ENCODE assay signal across 13 cellular contexts in genomic region chr14:80636071-80636470, GRCh38.
A peak's percentile ranks its signal among the peaks of the same experiment; 100 is the strongest.
DNase-seq lines count a peak whose midpoint lies in the region; ATAC-seq, FAIRE-seq and TF ChIP-seq lines count a peak whose summit lies in the region.
"Had no signal": no experiment of that assay in that cellular context is flagged by ENCODE, and none has a peak within 500 bp of the region (broad histone marks: within the 10 kb centered on the region; RNA-seq: fewer than 3 reads in every experiment).

No MANE protein-coding gene starts in this region.

- no peak for ATAC-seq in HG03135 (IDR thresholded peaks at IDR 0.05; ENCODE audit: unreplicated experiment)
- ATAC-seq: naive thymus-derived CD8-positive, alpha-beta T cell had no signal

- no peak for TF ChIP-seq POLR2A in uterus (IDR thresholded peaks at IDR 0.05)

- no peak for FAIRE-seq in D721Med (lab: Jason Lieb, UNC)
- FAIRE-seq: keratinocyte had no signal

- no peak overlapping the region for H3K27ac ChIP-seq in uterus

- H3K4me1 ChIP-seq in uterus = no peaks in the 10 kb centered on the region
- H3K4me1 ChIP-seq: HAP-1 had no signal

- H3K4me3 ChIP-seq in Jurkat, Clone E6-1 (ENCODE audit: low read length) = no peak overlapping the region
- H3K4me3 ChIP-seq in astrocyte of the spinal cord (ENCODE audit: low read depth, low read length) (no peak overlapping the region), uterus (no peak overlapping the region)
- H3K4me3 ChIP-seq: HAP-1 had no signal

- no peak for DNase-seq in D721Med (ENCODE audit: insufficient read length, low spot score)
- peak; percentile 17 for DNase-seq in Jurkat, Clone E6-1 (ENCODE audit: low read depth, low spot score)
- no peak for DNase-seq in astrocyte of the spinal cord (ENCODE audit: low read depth, low spot score)
- DNase-seq in kidney tubule cell (ENCODE audit: low spot score) = peak; percentile 13
- DNase-seq in uterus = no peak
- DNase-seq in NCI-H2107 (lab: John Stamatoyannopoulos, UW) = no peak
- DNase-seq in kidney glomerular epithelial cell (lab: John Stamatoyannopoulos, UW) = no peak
- DNase-seq: activated CD4-positive, alpha-beta T cell treated with anti-CD3 and anti-CD28 coated beads, Interleukin-2, amount 10 ng/mL, durations not matched to agents 24 days and 14 days; activated effector memory CD4-positive, alpha-beta T cell treated with Interleukin-2 at 50 U/mL for 16 hours; naive thymus-derived CD8-positive, alpha-beta T cell had no signal

- in situ Hi-C loops in astrocyte of the spinal cord (cut with HindIII; ENCODE audit: low sequenced_read_pairs) = no loop called here

- H3K27me3 ChIP-seq in uterus = no peaks in the 10 kb centered on the region

- TF ChIP-seq CTCF in D721Med (IDR thresholded peaks at IDR 0.05; ENCODE audit: insufficient read depth, missing control alignments) = peak; percentile 9
- peak; percentile 30 for TF ChIP-seq CTCF in astrocyte of the spinal cord (IDR thresholded peaks at IDR 0.05; ENCODE audit: low read depth, low read length)
- no peak for TF ChIP-seq CTCF in uterus (IDR thresholded peaks at IDR 0.05)

- no peaks in the 10 kb centered on the region for H3K36me3 ChIP-seq in uterus
- H3K36me3 ChIP-seq: HAP-1 had no signal

- no peaks in the 10 kb centered on the region for H3K9me3 ChIP-seq in uterus
- H3K9me3 ChIP-seq: HAP-1 had no signal

- intact Hi-C loops in uterus (cut with DNase I; ENCODE audit: low total_unique reads) = no loop called here

Comparison
In these comparisons a context has a peak if more than half of its experiments do, and no peak if none do; other contexts are left out.
1. DNase-seq: peak in Jurkat, Clone E6-1 (single experiment) and kidney tubule cell (single experiment); none in D721Med (single experiment), astrocyte of the spinal cord (single experiment), uterus (0 of 2), NCI-H2107 (single experiment) and kidney glomerular epithelial cell (single experiment).
2. CTCF ChIP-seq: peak in D721Med (single experiment) and astrocyte of the spinal cord (single experiment); none in uterus (0 of 4).